In the genomic region with DNA sequence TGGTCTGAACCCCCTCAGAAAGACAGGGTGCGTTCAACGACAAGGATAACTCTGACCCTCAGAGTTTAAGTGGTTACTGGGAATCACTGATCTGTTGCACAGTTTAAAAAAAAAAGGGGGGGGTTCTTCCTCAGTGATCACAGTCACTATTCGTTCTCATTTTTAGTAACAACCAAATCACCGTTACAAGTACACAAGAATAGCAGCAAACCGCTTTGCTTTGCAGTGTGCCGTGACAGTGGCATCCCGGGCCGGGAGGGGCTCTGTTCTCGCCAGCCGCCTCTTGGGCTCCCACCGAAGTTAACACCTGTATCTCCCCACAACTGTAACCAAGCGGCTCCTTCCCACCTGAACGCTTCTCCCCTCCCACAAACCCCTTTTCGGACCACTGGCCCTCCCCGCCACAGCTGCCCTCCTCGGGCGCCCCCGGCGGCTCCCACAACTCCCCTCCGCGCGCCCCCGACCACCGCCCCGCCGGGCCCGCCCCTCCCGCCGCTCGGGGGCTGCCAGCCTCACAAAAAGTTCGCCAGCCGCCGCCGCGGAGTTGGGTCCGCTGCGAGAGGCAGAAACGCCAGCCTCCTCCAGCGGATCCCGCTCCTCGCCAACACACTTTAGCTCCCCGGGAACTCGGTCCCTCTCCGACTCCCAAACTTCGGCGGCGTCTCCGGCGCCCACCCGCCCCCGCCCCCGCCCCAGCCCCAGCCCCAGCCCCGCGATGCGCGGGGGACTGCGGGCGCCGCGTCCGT, we compare ENCODE assay signal across 8 cellular contexts. TPM values are rescaled to one million over a fixed set of nuclear protein-coding genes. Genes with fewer than 3 reads are reported as not detected.
A peak's percentile ranks its signal among the peaks of the same experiment; 100 is the strongest.
DNase-seq lines count a peak whose midpoint lies in the region; ATAC-seq lines count a peak whose summit lies in the region.

No MANE protein-coding gene starts in this region.

- peaks cover 13% of the 10 kb centered on the region for H3K27me3 ChIP-seq in HUES6 (ENCODE audit: control insufficient read depth, insufficient read depth, low read length)
- H3K27me3 ChIP-seq in duodenal mucosa (ENCODE audit: control insufficient read depth in 1 of 2, insufficient read depth in 2 of 2, low read length in 2 of 2) = no peaks in the 10 kb centered on the region

- H3K4me1 ChIP-seq in HUES6 (ENCODE audit: control insufficient read depth, insufficient read depth, low read length) = peaks cover 32% of the 10 kb centered on the region
- peaks cover 5 to 7% of the 10 kb centered on the region in 2 donors for H3K4me1 ChIP-seq in duodenal mucosa (ENCODE audit: control insufficient read depth in 1 of 2, insufficient read depth in 2 of 2, low read length in 2 of 2)

- no peaks in the 10 kb centered on the region for H3K36me3 Mint-ChIP-seq in activated CD4-positive, alpha-beta T cell treated with anti-CD3 and anti-CD28 coated beads, Interleukin-2, amount 10 ng/mL, durations not matched to agents 24 days and 14 days (ENCODE audit: low read depth)
- no peaks in the 10 kb centered on the region for H3K36me3 Mint-ChIP-seq in stimulated activated memory B cell treated with anti-CD40 and anti-IgM and Interleukin-4, amounts not matched to agents 10 μg/mL and 1 μg/mL and 100 μg/mL, for 72 hours

- H3K36me3 ChIP-seq in HUES6 (ENCODE audit: control insufficient read depth, insufficient read depth, low read length) (no peaks in the 10 kb centered on the region), duodenal mucosa (ENCODE audit: control insufficient read depth in 1 of 2, insufficient read depth in 2 of 2, low read length in 2 of 2) (no peaks in the 10 kb centered on the region)

- no peak overlapping the region for H3K27ac ChIP-seq in HUES6 (ENCODE audit: low read depth, low read length)
- no peak overlapping the region for H3K27ac ChIP-seq in duodenal mucosa (ENCODE audit: low read depth, low read length)

- H3K27me3 Mint-ChIP-seq in activated CD4-positive, alpha-beta T cell treated with anti-CD3 and anti-CD28 coated beads, Interleukin-2, amount 10 ng/mL, durations not matched to agents 24 days and 14 days = peaks cover 28% of the 10 kb centered on the region
- H3K27me3 Mint-ChIP-seq in stimulated activated memory B cell treated with anti-CD40 and anti-IgM and Interleukin-4, amounts not matched to agents 10 μg/mL and 1 μg/mL and 100 μg/mL, for 72 hours = no peaks in the 10 kb centered on the region

- H3K4me3 ChIP-seq in HUES6 (ENCODE audit: low read depth, low read length) = peak overlapping the region; percentile 90
- peak overlapping the region; percentile 60 to 62 for H3K4me3 ChIP-seq in duodenal mucosa (ENCODE audit: low read depth in 1 of 2, low read length in 2 of 2)

- H3K4me3 Mint-ChIP-seq in activated CD4-positive, alpha-beta T cell treated with anti-CD3 and anti-CD28 coated beads, Interleukin-2, amount 10 ng/mL, durations not matched to agents 24 days and 14 days = peak overlapping the region; percentile 89
- H3K4me3 Mint-ChIP-seq in stimulated activated memory B cell treated with anti-CD40 and anti-IgM and Interleukin-4, amounts not matched to agents 10 μg/mL and 1 μg/mL and 100 μg/mL, for 72 hours = peak overlapping the region; percentile 90

- H3K9me3 Mint-ChIP-seq in activated CD4-positive, alpha-beta T cell treated with anti-CD3 and anti-CD28 coated beads, Interleukin-2, amount 10 ng/mL, durations not matched to agents 24 days and 14 days = no peaks in the 10 kb centered on the region
- H3K9me3 Mint-ChIP-seq in stimulated activated memory B cell treated with anti-CD40 and anti-IgM and Interleukin-4, amounts not matched to agents 10 μg/mL and 1 μg/mL and 100 μg/mL, for 72 hours = no peaks in the 10 kb centered on the region

- ATAC-seq in GM21381 (IDR thresholded peaks at IDR 0.05; ENCODE audit: unreplicated experiment) = peak; percentile 34
- peak; percentile 65 for ATAC-seq in stimulated activated memory B cell treated with anti-CD40 and anti-IgM and Interleukin-4, amounts not matched to agents 10 μg/mL and 1 μg/mL and 100 μg/mL, for 72 hours

- peaks cover 16% of the 10 kb centered on the region for H3K4me1 Mint-ChIP-seq in activated CD4-positive, alpha-beta T cell treated with anti-CD3 and anti-CD28 coated beads, Interleukin-2, amount 10 ng/mL, durations not matched to agents 24 days and 14 days
- peaks cover 26% of the 10 kb centered on the region for H3K4me1 Mint-ChIP-seq in stimulated activated memory B cell treated with anti-CD40 and anti-IgM and Interleukin-4, amounts not matched to agents 10 μg/mL and 1 μg/mL and 100 μg/mL, for 72 hours

- peak; percentile 23 for DNase-seq in ELF-1 (ENCODE audit: low read depth, low spot score)
- DNase-seq in activated CD4-positive, alpha-beta T cell treated with anti-CD3 and anti-CD28 coated beads, Interleukin-2, amount 10 ng/mL, durations not matched to agents 24 days and 14 days = peak; percentile 82
- peak; percentile 32 for DNase-seq in midbrain (lab: John Stamatoyannopoulos, UW)
- DNase-seq in mucosa of gallbladder (ENCODE audit: low spot score) = no peak

- peak overlapping the region; percentile 92 for H3K27ac Mint-ChIP-seq in activated CD4-positive, alpha-beta T cell treated with anti-CD3 and anti-CD28 coated beads, Interleukin-2, amount 10 ng/mL, durations not matched to agents 24 days and 14 days
- H3K27ac Mint-ChIP-seq in stimulated activated memory B cell treated with anti-CD40 and anti-IgM and Interleukin-4, amounts not matched to agents 10 μg/mL and 1 μg/mL and 100 μg/mL, for 72 hours = peak overlapping the region; percentile 84

- intact Hi-C loops in activated CD4-positive, alpha-beta T cell treated with anti-CD3 and anti-CD28 coated beads, Interleukin-2, amount 10 ng/mL, durations not matched to agents 24 days and 14 days (cut with micrococcal nuclease) = loop anchor here (2.0 to 10.0 kb wide), 6 partner anchors 235 to 1095 kb away; a partner anchor contains a TSS

- H3K9ac ChIP-seq in HUES6 (ENCODE audit: low read length) (peak overlapping the region; percentile 23), duodenal mucosa (ENCODE audit: low read depth in 1 of 2, low read length in 2 of 2) (peak overlapping the region in 1 of 2 donors; percentile 40)

- H3K9me3 ChIP-seq in HUES6 (ENCODE audit: control insufficient read depth, insufficient read depth, low read depth, low read length) (no peaks in the 10 kb centered on the region), duodenal mucosa (ENCODE audit: control insufficient read depth in 1 of 2, low read length in 2 of 2) (no peaks in the 10 kb centered on the region)

RNA-seq across cellular contexts. Expression of a gene that starts 1.2 kb away (rescaled TPM):
- total RNA-seq in activated CD4-positive, alpha-beta T cell treated with anti-CD3 and anti-CD28 coated beads, Interleukin-2, amount 10 ng/mL, durations not matched to agents 24 days and 14 days = 13.1 and 13.4 TPM in 2 replicates
- total RNA-seq in mucosa of gallbladder = 67.5 TPM
